Comparison of ENCODE assay signal across 8 cellular contexts in genomic region chr17:58632324-58633314, GRCh38. TPM values are rescaled to one million over a fixed set of nuclear protein-coding genes. Genes with fewer than 3 reads are reported as not detected.
A peak's percentile ranks its signal among the peaks of the same experiment; 100 is the strongest.
DNase-seq lines count a peak whose midpoint lies in the region; ATAC-seq, FAIRE-seq and TF ChIP-seq lines count a peak whose summit lies in the region.

No MANE protein-coding gene starts in this region.

- H4K91ac ChIP-seq in mesenchymal stem cell (ENCODE audit: low read length), result peak overlapping the region; percentile 25

- no peak overlapping the region for H2AFZ ChIP-seq in mesenchymal stem cell (ENCODE audit: low read depth, low read length)

- no peaks in the 10 kb centered on the region for H3K4me1 Mint-ChIP-seq in stimulated activated naive CD8-positive, alpha-beta T cell treated with anti-CD3 and anti-CD28 coated beads, Interleukin-15, Interleukin-2, amounts not matched to agents 100 ng/mL and 50 ng/mL, for 24 hours (ENCODE audit: low read depth)
- peaks cover 6% of the 10 kb centered on the region for H3K4me1 Mint-ChIP-seq in MCF 10A (ENCODE audit: insufficient read depth, unreplicated experiment)

- H3K4me1 ChIP-seq in mesenchymal stem cell (ENCODE audit: control insufficient read depth, insufficient read depth, low read depth, low read length), result peaks cover 3% of the 10 kb centered on the region

- H2BK15ac ChIP-seq in mesenchymal stem cell (ENCODE audit: low read depth, poor library complexity, severe bottlenecking), result no peak overlapping the region

- H3K27me3 Mint-ChIP-seq in stimulated activated naive CD8-positive, alpha-beta T cell treated with anti-CD3 and anti-CD28 coated beads, Interleukin-15, Interleukin-2, amounts not matched to agents 100 ng/mL and 50 ng/mL, for 24 hours, result no peaks in the 10 kb centered on the region
- H3K27me3 Mint-ChIP-seq in MCF 10A (ENCODE audit: insufficient read depth, unreplicated experiment), result no peaks in the 10 kb centered on the region

- CTCF ChIA-PET in MCF 10A (lab: Yijun Ruan, JAX), result interaction anchor here (0.6 to 2.6 kb wide), 16 partner anchors 7 to 325 kb away, joined by 3 to 11 read pairs (median 4); no protein-coding TSS in a partner anchor

- H3K4ac ChIP-seq in mesenchymal stem cell (ENCODE audit: low read depth in 1 of 2, low read length in 2 of 2), result peak overlapping the region in 1 of 2 experiments; percentile 92

- no peaks in the 10 kb centered on the region for H3K9me3 Mint-ChIP-seq in stimulated activated naive CD8-positive, alpha-beta T cell treated with anti-CD3 and anti-CD28 coated beads, Interleukin-15, Interleukin-2, amounts not matched to agents 100 ng/mL and 50 ng/mL, for 24 hours
- no peaks in the 10 kb centered on the region for H3K9me3 Mint-ChIP-seq in MCF 10A (ENCODE audit: unreplicated experiment)

- no peak for DNase-seq in stimulated activated naive CD8-positive, alpha-beta T cell treated with anti-CD3 and anti-CD28 coated beads, Interleukin-15, Interleukin-2, amounts not matched to agents 100 U/mL and 50 U/mL, for 24 hours
- DNase-seq in MCF 10A (ENCODE audit: unreplicated experiment), result no peak
- DNase-seq in mesenchymal stem cell, result no peak
- DNase-seq in retina, result no peak
- DNase-seq in D721Med (ENCODE audit: insufficient read length, low spot score), result no peak
- no peak for DNase-seq in ecto neural progenitor cell (ENCODE audit: low spot score)

- peak overlapping the region; percentile 56 for H3K27ac Mint-ChIP-seq in stimulated activated naive CD8-positive, alpha-beta T cell treated with anti-CD3 and anti-CD28 coated beads, Interleukin-15, Interleukin-2, amounts not matched to agents 100 ng/mL and 50 ng/mL, for 24 hours
- no peak overlapping the region for H3K27ac Mint-ChIP-seq in MCF 10A (ENCODE audit: low read depth, unreplicated experiment)

- peak overlapping the region in 1 of 2 experiments; percentile 74 for H3K4me3 ChIP-seq in mesenchymal stem cell (ENCODE audit: insufficient read depth in 1 of 2, low read depth in 1 of 2, low read length in 2 of 2)

- BruUV-seq in MCF 10A (replicated peaks; lab: Mats Ljungman, UMichigan), result TSS peak; percentile 100

- H3K18ac ChIP-seq in mesenchymal stem cell (ENCODE audit: low read depth in 1 of 2, low read length in 2 of 2), result peak overlapping the region in 1 of 2 experiments; percentile 19

- no peak overlapping the region for H2AK5ac ChIP-seq in mesenchymal stem cell (ENCODE audit: low read length, severe bottlenecking)

- FAIRE-seq in D721Med (lab: Jason Lieb, UNC), result no peak

- H3K9me3 ChIP-seq in mesenchymal stem cell (ENCODE audit: control insufficient read depth, low read length), result no peaks in the 10 kb centered on the region

- H3K79me1 ChIP-seq in mesenchymal stem cell (replicated peaks; ENCODE audit: low read length, poor library complexity, severe bottlenecking), result no peaks in the 10 kb centered on the region

- peak overlapping the region; percentile 50 for H3K4me2 ChIP-seq in mesenchymal stem cell (ENCODE audit: low read length, poor library complexity, severe bottlenecking)

- H3K36me3 Mint-ChIP-seq in stimulated activated naive CD8-positive, alpha-beta T cell treated with anti-CD3 and anti-CD28 coated beads, Interleukin-15, Interleukin-2, amounts not matched to agents 100 ng/mL and 50 ng/mL, for 24 hours (ENCODE audit: low read depth), result no peaks in the 10 kb centered on the region
- no peaks in the 10 kb centered on the region for H3K36me3 Mint-ChIP-seq in MCF 10A (ENCODE audit: insufficient read depth, unreplicated experiment)

- H4K8ac ChIP-seq in mesenchymal stem cell (ENCODE audit: low read length), result peak overlapping the region; percentile 97

- TF ChIP-seq CTCF in MCF 10A (IDR thresholded peaks at IDR 0.05; ENCODE audit: unreplicated experiment) (no peak), D721Med (IDR thresholded peaks at IDR 0.05; ENCODE audit: insufficient read depth, missing control alignments) (no peak)

- no peak overlapping the region for H2BK120ac ChIP-seq in mesenchymal stem cell (ENCODE audit: low read depth, low read length)

- 90% methylated on average over 17 of the region's 20 CpGs for WGBS in mesenchymal stem cell

- POLR2A ChIA-PET in MCF 10A (lab: Yijun Ruan, JAX), result interaction anchor here (0.5 to 3.8 kb wide), 60 partner anchors 8 to 986 kb away, joined by 3 to 85 read pairs (median 6); partner anchors contain the start of genes CLTC, DHX40, MTMR4 and PPM1E

- ATAC-seq in stimulated activated naive CD8-positive, alpha-beta T cell treated with anti-CD3 and anti-CD28 coated beads, Interleukin-15, Interleukin-2, amounts not matched to agents 100 U/mL and 50 U/mL, for 24 hours, result no peak
- no peak for ATAC-seq in GM21825 (IDR thresholded peaks at IDR 0.05; ENCODE audit: unreplicated experiment)

- no peaks in the 10 kb centered on the region for H3K36me3 ChIP-seq in mesenchymal stem cell (ENCODE audit: control insufficient read depth in 1 of 2, insufficient read depth in 2 of 2, low read depth in 1 of 2, low read length in 2 of 2)

- H3K23ac ChIP-seq in mesenchymal stem cell (ENCODE audit: low read length in 2 of 2), result no peak overlapping the region

- H3K27me3 ChIP-seq in mesenchymal stem cell (ENCODE audit: control insufficient read depth in 1 of 2, insufficient read depth in 1 of 2, low read length in 2 of 2), result no peaks in the 10 kb centered on the region

- no peak overlapping the region for H3K14ac ChIP-seq in mesenchymal stem cell (ENCODE audit: low read length in 2 of 2)

- no peak overlapping the region for H2BK5ac ChIP-seq in mesenchymal stem cell (ENCODE audit: low read depth, low read length, poor library complexity, severe bottlenecking)

- intact Hi-C loops in MCF 10A (cut with micrococcal nuclease), result no loop called here

- H3K27ac ChIP-seq in mesenchymal stem cell (ENCODE audit: low read length, poor library complexity, severe bottlenecking), result peak overlapping the region; percentile 52

- H2BK12ac ChIP-seq in mesenchymal stem cell (ENCODE audit: low read length in 2 of 2), result no peak overlapping the region

- peak overlapping the region; percentile 96 for H3K9ac ChIP-seq in mesenchymal stem cell (ENCODE audit: low read length)

- H3K4me3 Mint-ChIP-seq in stimulated activated naive CD8-positive, alpha-beta T cell treated with anti-CD3 and anti-CD28 coated beads, Interleukin-15, Interleukin-2, amounts not matched to agents 100 ng/mL and 50 ng/mL, for 24 hours, result peak overlapping the region; percentile 10
- H3K4me3 Mint-ChIP-seq in MCF 10A (ENCODE audit: unreplicated experiment), result peak overlapping the region; percentile 3

RNA-seq across cellular contexts. Expression of gene TEX14, which starts 59.2 kb away (rescaled TPM):
- total RNA-seq in MCF 10A (2022), result 0.07 TPM in 1 of 2 replicates, not detected in the other
- 0.08 TPM for polyA plus RNA-seq in mesenchymal stem cell (2013, experiment 1 of 2)
- 0.08 TPM for polyA plus RNA-seq in mesenchymal stem cell (2013, experiment 2 of 2)

RNA-seq across cellular contexts. Expression of gene RAD51C, which starts 59.8 kb away (rescaled TPM):
- 48.3 and 59.5 TPM in 2 replicates for total RNA-seq in MCF 10A (2022)
- 14.0 TPM for polyA plus RNA-seq in mesenchymal stem cell (2013, experiment 1 of 2)
- 12.5 TPM for polyA plus RNA-seq in mesenchymal stem cell (2013, experiment 2 of 2)
